Comparison of ENCODE assay signal across 22 cellular contexts in genomic region chr4:12439633-12440305, GRCh38.
"Had no signal": no experiment of that assay in that cellular context is flagged by ENCODE, and none has a peak within 500 bp of the region (broad histone marks: within the 10 kb centered on the region; RNA-seq: fewer than 3 reads in every experiment).

No MANE protein-coding gene starts in this region.

- H3K36me3 Mint-ChIP-seq: activated naive CD4-positive, alpha-beta T cell treated with anti-CD3 and anti-CD28 coated beads, Interleukin-2, amount 50 U/mL, for 72 hours; naive thymus-derived CD4-positive, alpha-beta T cell; type B pancreatic cell had no signal

- DNase-seq: activated CD4-positive, alpha-beta memory T cell treated with anti-CD3 and anti-CD28 coated beads, Interleukin-2, amount 10 ng/mL, durations not matched to agents 7 days and 5 days; activated CD4-positive, alpha-beta T cell treated with anti-CD3 and anti-CD28 coated beads for 4 hours; activated CD4-positive, CD25-positive, alpha-beta regulatory T cell; activated gamma-delta T cell treated with Interleukin-2 at 50 U/mL for 16 hours; brain microvascular endothelial cell; cerebellar nuclear complex; cortex of kidney; effector CD4-positive, alpha-beta T cell; heart right ventricle; left colon; naive thymus-derived CD4-positive, alpha-beta T cell; right cardiac atrium; stimulated activated CD4-positive, alpha-beta T cell treated with anti-CD3 and anti-CD28 coated beads, Interleukin-4, amount 100 ng/mL, for 24 hours; stimulated activated naive CD4-positive, alpha-beta T cell treated with Interleukin-2 at 50 U/mL for 16 hours; T1000 had no signal

- H3K36me3 ChIP-seq: ascending aorta, brain microvascular endothelial cell, heart right ventricle, thoracic aorta had no signal

- H3K4me1 ChIP-seq: ascending aorta, heart right ventricle had no signal

- H3K27me3 Mint-ChIP-seq: activated CD4-positive, alpha-beta memory T cell treated with anti-CD3 and anti-CD28 coated beads, Interleukin-2, amount 10 ng/mL, durations not matched to agents 7 days and 5 days; naive thymus-derived CD4-positive, alpha-beta T cell; progenitor cell of endocrine pancreas; type B pancreatic cell had no signal

- H3K4me3 ChIP-seq: ascending aorta, heart right ventricle, thoracic aorta had no signal

- H3K4me3 Mint-ChIP-seq: activated CD4-positive, alpha-beta memory T cell treated with anti-CD3 and anti-CD28 coated beads, Interleukin-2, amount 10 ng/mL, durations not matched to agents 7 days and 5 days; activated T-helper 1 cell treated with anti-CD3 and anti-CD28 coated beads, Interleukin-12 subunit alpha, Interleukin-12 subunit beta, Interleukin-2, Interleukin-4 antibody, amounts not matched to agents 30 ng/mL and 10 ng/mL and 1 ng/mL, durations not matched to agents 14 hours and 24 hours and 36 hours; naive thymus-derived CD4-positive, alpha-beta T cell; T-helper 1 cell treated with Interleukin-12 subunit alpha and Interleukin-12 subunit beta and Interleukin-4 antibody, amounts not matched to agents 30 μg/mL and 1 μg/mL, for 36 hours; type B pancreatic cell had no signal

- H3K9me3 ChIP-seq: ascending aorta, thoracic aorta had no signal

- H3K27me3 ChIP-seq: ascending aorta, brain microvascular endothelial cell, heart right ventricle had no signal

- H3K9me3 Mint-ChIP-seq: T-helper 1 cell treated with Interleukin-12 subunit alpha and Interleukin-12 subunit beta and Interleukin-4 antibody, amounts not matched to agents 30 μg/mL and 1 μg/mL, for 36 hours had no signal

- H3K27ac Mint-ChIP-seq: activated CD4-positive, alpha-beta memory T cell treated with anti-CD3 and anti-CD28 coated beads, Interleukin-2, amount 10 ng/mL, durations not matched to agents 7 days and 5 days; activated naive CD4-positive, alpha-beta T cell treated with anti-CD3 and anti-CD28 coated beads, Interleukin-2, amount 50 U/mL, for 72 hours; activated T-helper 1 cell treated with anti-CD3 and anti-CD28 coated beads, Interleukin-12 subunit alpha, Interleukin-12 subunit beta, Interleukin-2, Interleukin-4 antibody, amounts not matched to agents 30 ng/mL and 10 ng/mL and 1 ng/mL, durations not matched to agents 14 hours and 24 hours and 36 hours; naive thymus-derived CD4-positive, alpha-beta T cell; progenitor cell of endocrine pancreas; T-helper 1 cell treated with Interleukin-12 subunit alpha and Interleukin-12 subunit beta and Interleukin-4 antibody, amounts not matched to agents 30 μg/mL and 1 μg/mL, for 36 hours; type B pancreatic cell had no signal

- H3K27ac ChIP-seq: ascending aorta, brain microvascular endothelial cell, heart right ventricle, thoracic aorta had no signal

- H3K4me1 Mint-ChIP-seq: activated CD4-positive, alpha-beta memory T cell treated with anti-CD3 and anti-CD28 coated beads, Interleukin-2, amount 10 ng/mL, durations not matched to agents 7 days and 5 days; naive thymus-derived CD4-positive, alpha-beta T cell had no signal
